Comparison of ENCODE assay signal across 8 cellular contexts in genomic region chr18:12657849-12658829, GRCh38. TPM values are rescaled to one million over a fixed set of nuclear protein-coding genes. Genes with fewer than 3 reads are reported as not detected.
DNase-seq lines count a peak whose midpoint lies in the region; ATAC-seq and TF ChIP-seq lines count a peak whose summit lies in the region.

Gene SPIRE1 (minus strand): TSS chr18:12658107. CDS start chr18:12657866, 241 bp downstream.

- H3K4me1 Mint-ChIP-seq in mesothelial cell of epicardium: peaks cover 28% of the 10 kb centered on the region

- TF ChIP-seq CTCF in epithelial cell of esophagus (IDR thresholded peaks at IDR 0.05; ENCODE audit: insufficient read depth, low read depth, low read length, missing control alignments): no peak
- no peak for TF ChIP-seq CTCF in mesothelial cell of epicardium (IDR thresholded peaks at IDR 0.05; ENCODE audit: unreplicated experiment)

- peaks cover 5% of the 10 kb centered on the region for H3K27me3 Mint-ChIP-seq in mesothelial cell of epicardium (ENCODE audit: low read depth)

- peak; percentile 2 for DNase-seq in NK-92 treated with Interleukin-12 subunit alpha and Interleukin-12 subunit beta, amount 100 ng/mL, for 24 hours (lab: John Stamatoyannopoulos, UW)
- DNase-seq in NK-92 (lab: John Stamatoyannopoulos, UW; ENCODE audit: unreplicated experiment) (no peak), NCI-H460 (ENCODE audit: extremely low read depth, low read depth) (peak; percentile 58), epithelial cell of esophagus (ENCODE audit: low read depth) (peak; percentile 59), mesothelial cell of epicardium (ENCODE audit: low spot score in 2 of 2, unreplicated experiment in 2 of 2) (peak; percentile 34 to 56)
- peak; percentile 1 for DNase-seq in activated CD8-positive, alpha-beta memory T cell treated with anti-CD3 and anti-CD28 coated beads, Interleukin-2, amount 50 U/mL, for 24 hours (ENCODE audit: extremely low read depth)
- peak; percentile 11 for DNase-seq in stimulated activated naive CD4-positive, alpha-beta T cell treated with Interleukin-2 at 50 U/mL for 16 hours (lab: John Stamatoyannopoulos, UW)

- peak; percentile 46 for ATAC-seq in HG02840 (IDR thresholded peaks at IDR 0.05; ENCODE audit: low FRiP score, unreplicated experiment)

- H3K4me3 ChIP-seq in epithelial cell of esophagus (ENCODE audit: low read length): peak within 1 kb of the TSS; percentile 82

- peak within 1 kb of the TSS; percentile 75 for H3K4me3 Mint-ChIP-seq in mesothelial cell of epicardium

- H3K36me3 Mint-ChIP-seq in mesothelial cell of epicardium: no peaks in the 10 kb centered on the region

- H3K27ac Mint-ChIP-seq in mesothelial cell of epicardium: peak within 1 kb of the TSS; percentile 54

- H3K9me3 Mint-ChIP-seq in mesothelial cell of epicardium: no peaks in the 10 kb centered on the region

RNA-seq across cellular contexts. Expression of gene SPIRE1, which starts in this region (rescaled TPM):
- total RNA-seq in NCI-H460 (2014; rRNA removed; shearing (Covaris generic)): 46.2 and 49.0 TPM in 2 replicates
- polyA plus RNA-seq in NCI-H460 (2014; cell fraction: nucleus; rRNA removed): 16.9 and 24.6 TPM in 2 replicates
- total RNA-seq in mesothelial cell of epicardium: 24.2 to 27.4 TPM (median 25.1 TPM) in 3 replicates
